In the genomic region with DNA sequence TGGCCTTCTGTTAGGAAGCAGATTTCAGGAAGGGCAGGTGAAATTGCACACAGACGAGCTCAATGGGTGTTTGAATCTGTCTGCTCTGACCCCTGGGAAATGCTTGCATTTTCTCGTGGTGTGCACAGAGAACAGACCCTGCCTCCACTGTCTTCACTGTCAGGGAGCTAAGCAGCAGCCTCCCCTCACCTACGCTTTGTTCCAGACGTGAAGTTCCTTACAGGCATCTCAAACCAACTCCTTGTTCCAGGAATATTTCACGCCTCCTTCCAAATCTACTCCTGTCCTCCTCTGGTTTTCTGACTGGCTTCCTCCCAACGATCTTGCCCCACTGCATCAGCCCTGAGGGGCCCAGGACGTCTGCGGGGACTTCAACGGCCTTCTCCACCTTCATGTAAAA, we compare ENCODE assay signal across 24 cellular contexts. TPM values are rescaled to one million over a fixed set of nuclear protein-coding genes. Genes with fewer than 3 reads are reported as not detected.
DNase-seq lines count a peak whose midpoint lies in the region; ATAC-seq and TF ChIP-seq lines count a peak whose summit lies in the region.
"Had no signal": no experiment of that assay in that cellular context is flagged by ENCODE, and none has a peak within 500 bp of the region (broad histone marks: within the 10 kb centered on the region; RNA-seq: fewer than 3 reads in every experiment).

No MANE protein-coding gene starts in this region.

- H3K9me3 ChIP-seq in osteoblast (ENCODE audit: low read depth, low read length): no peaks in the 10 kb centered on the region
- H3K9me3 ChIP-seq: A549, BE2C had no signal

- no peak for ATAC-seq in WTC11
- no peak for ATAC-seq in GM18873 (IDR thresholded peaks at IDR 0.05; ENCODE audit: low FRiP score, unreplicated experiment)
- ATAC-seq: A549, HCT116 had no signal

- H3K36me3 Mint-ChIP-seq in WTC11: no peaks in the 10 kb centered on the region
- H3K36me3 Mint-ChIP-seq: CD14-positive monocyte; CD8-positive, alpha-beta memory T cell had no signal

- no peak overlapping the region for H3K4me2 ChIP-seq in osteoblast (ENCODE audit: insufficient read depth, low read length)
- H3K4me2 ChIP-seq: A549; BLaER1 treated with 17β-estradiol and CSF1 and Interleukin-3, amounts not matched to agents 10 nM and 100 nM had no signal

- CTCF ChIA-PET in WTC11 (lab: Charles Lee): interaction anchor here (1.2 kb wide), 1 partner anchor 27 kb away, joined by 4 read pairs; no protein-coding TSS in a partner anchor

- no peaks in the 10 kb centered on the region for H3K79me2 ChIP-seq in osteoblast (ENCODE audit: insufficient read depth, low read length)

- H3K4me1 Mint-ChIP-seq in WTC11: peaks cover 36% of the 10 kb centered on the region
- H3K4me1 Mint-ChIP-seq: CD14-positive monocyte; CD8-positive, alpha-beta memory T cell had no signal

- POLR2A ChIA-PET in WTC11 (lab: Charles Lee): no interaction called here

- H3K27ac Mint-ChIP-seq in WTC11: peak overlapping the region; percentile 33; the same call in 1 of the 2 replicates
- H3K27ac Mint-ChIP-seq: CD14-positive monocyte; CD4-positive, alpha-beta T cell; CD8-positive, alpha-beta memory T cell; H9 had no signal

- H3K27me3 Mint-ChIP-seq in WTC11 (ENCODE audit: low read depth): peaks cover 5% of the 10 kb centered on the region

- no peak overlapping the region for H2AFZ ChIP-seq in osteoblast (ENCODE audit: low read length)
- H2AFZ ChIP-seq: GM23248 had no signal

- no peaks in the 10 kb centered on the region for H4K20me1 ChIP-seq in osteoblast (ENCODE audit: insufficient read depth, low read length)
- H4K20me1 ChIP-seq: BLaER1 treated with 17β-estradiol and CSF1 and Interleukin-3, amounts not matched to agents 10 nM and 100 nM had no signal

- no peak overlapping the region for H3K4me3 Mint-ChIP-seq in WTC11
- H3K4me3 Mint-ChIP-seq: CD14-positive monocyte; CD4-positive, alpha-beta T cell; CD8-positive, alpha-beta memory T cell; H9 had no signal

- no peaks in the 10 kb centered on the region for H3K27me3 ChIP-seq in osteoblast (ENCODE audit: insufficient read depth, low read length)
- H3K27me3 ChIP-seq: BE2C; BLaER1 treated with 17β-estradiol and CSF1 and Interleukin-3, amounts not matched to agents 10 nM and 100 nM had no signal

- H3K4me3 ChIP-seq in osteoblast (ENCODE audit: insufficient read depth, low read length): no peak overlapping the region
- H3K4me3 ChIP-seq: A549; BLaER1 treated with 17β-estradiol and CSF1 and Interleukin-3, amounts not matched to agents 10 nM and 100 nM; GM23248 had no signal

- no peaks in the 10 kb centered on the region for H3K36me3 ChIP-seq in osteoblast (ENCODE audit: insufficient read depth, low read length)
- H3K36me3 ChIP-seq: BE2C; BLaER1 treated with 17β-estradiol and CSF1 and Interleukin-3, amounts not matched to agents 10 nM and 100 nM had no signal

- H3K27ac ChIP-seq in osteoblast (ENCODE audit: low read depth, low read length): no peak overlapping the region
- H3K27ac ChIP-seq: A549; BLaER1 treated with 17β-estradiol and CSF1 and Interleukin-3, amounts not matched to agents 10 nM and 100 nM; GM23248 had no signal

- intact Hi-C loops in head of caudate nucleus (cut with DNase I): no loop called here

- H3K9me3 Mint-ChIP-seq in WTC11: no peaks in the 10 kb centered on the region
- H3K9me3 Mint-ChIP-seq: CD4-positive, alpha-beta T cell; CD8-positive, alpha-beta memory T cell; H9 had no signal

- DNase-seq in WTC11 (ENCODE audit: low spot score) (no peak), head of caudate nucleus (peak in 31 of 42 donors; percentile 37 to 90 (median 67)), osteoblast (ENCODE audit: insufficient read length, low spot score, missing footprints) (peak; percentile 48), putamen (ENCODE audit: low spot score) (peak; percentile 81), amniotic stem cell (lab: John Stamatoyannopoulos, UW) (no peak), GM10266 (ENCODE audit: extremely low spot score) (no peak)
- DNase-seq: 8988T; ACHN; AML-193; BE2C; CD4-positive, alpha-beta T cell; CD8-positive, alpha-beta memory T cell; DMS 273 treated with DMSO at 0.1 percent for 48 hours; DMS79; EL; GDM1; GM23248; H9 had no signal

- TF ChIP-seq CTCF in WTC11 (IDR thresholded peaks at IDR 0.05): no peak
- no peak for TF ChIP-seq CTCF in osteoblast (IDR thresholded peaks at IDR 0.05; ENCODE audit: extremely low read depth, low read depth, low read length)
- TF ChIP-seq CTCF in GM10266 (IDR thresholded peaks at IDR 0.05; ENCODE audit: control insufficient read depth, insufficient read depth, low read depth, missing control alignments): no peak

- H3K4me1 ChIP-seq in osteoblast (ENCODE audit: insufficient read depth, low read length): no peaks in the 10 kb centered on the region

TF ChIP-seq in WTC11, 78 proteins besides CTCF, POLR2A, EP300 and RAD21:
- TF ChIP-seq, protein P1, sequence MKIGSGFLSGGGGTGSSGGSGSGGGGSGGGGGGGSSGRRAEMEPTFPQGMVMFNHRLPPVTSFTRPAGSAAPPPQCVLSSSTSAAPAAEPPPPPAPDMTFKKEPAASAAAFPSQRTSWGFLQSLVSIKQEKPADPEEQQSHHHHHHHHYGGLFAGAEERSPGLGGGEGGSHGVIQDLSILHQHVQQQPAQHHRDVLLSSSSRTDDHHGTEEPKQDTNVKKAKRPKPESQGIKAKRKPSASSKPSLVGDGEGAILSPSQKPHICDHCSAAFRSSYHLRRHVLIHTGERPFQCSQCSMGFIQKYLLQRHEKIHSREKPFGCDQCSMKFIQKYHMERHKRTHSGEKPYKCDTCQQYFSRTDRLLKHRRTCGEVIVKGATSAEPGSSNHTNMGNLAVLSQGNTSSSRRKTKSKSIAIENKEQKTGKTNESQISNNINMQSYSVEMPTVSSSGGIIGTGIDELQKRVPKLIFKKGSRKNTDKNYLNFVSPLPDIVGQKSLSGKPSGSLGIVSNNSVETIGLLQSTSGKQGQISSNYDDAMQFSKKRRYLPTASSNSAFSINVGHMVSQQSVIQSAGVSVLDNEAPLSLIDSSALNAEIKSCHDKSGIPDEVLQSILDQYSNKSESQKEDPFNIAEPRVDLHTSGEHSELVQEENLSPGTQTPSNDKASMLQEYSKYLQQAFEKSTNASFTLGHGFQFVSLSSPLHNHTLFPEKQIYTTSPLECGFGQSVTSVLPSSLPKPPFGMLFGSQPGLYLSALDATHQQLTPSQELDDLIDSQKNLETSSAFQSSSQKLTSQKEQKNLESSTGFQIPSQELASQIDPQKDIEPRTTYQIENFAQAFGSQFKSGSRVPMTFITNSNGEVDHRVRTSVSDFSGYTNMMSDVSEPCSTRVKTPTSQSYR (CRISPR knock-in tag; IDR thresholded peaks at IDR 0.05): no peak
- TF ChIP-seq, protein P2, sequence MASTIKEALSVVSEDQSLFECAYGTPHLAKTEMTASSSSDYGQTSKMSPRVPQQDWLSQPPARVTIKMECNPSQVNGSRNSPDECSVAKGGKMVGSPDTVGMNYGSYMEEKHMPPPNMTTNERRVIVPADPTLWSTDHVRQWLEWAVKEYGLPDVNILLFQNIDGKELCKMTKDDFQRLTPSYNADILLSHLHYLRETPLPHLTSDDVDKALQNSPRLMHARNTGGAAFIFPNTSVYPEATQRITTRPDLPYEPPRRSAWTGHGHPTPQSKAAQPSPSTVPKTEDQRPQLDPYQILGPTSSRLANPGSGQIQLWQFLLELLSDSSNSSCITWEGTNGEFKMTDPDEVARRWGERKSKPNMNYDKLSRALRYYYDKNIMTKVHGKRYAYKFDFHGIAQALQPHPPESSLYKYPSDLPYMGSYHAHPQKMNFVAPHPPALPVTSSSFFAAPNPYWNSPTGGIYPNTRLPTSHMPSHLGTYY (CRISPR knock-in tag; IDR thresholded peaks at IDR 0.05): no peak
- TF ChIP-seq SOX15 (CRISPR knock-in tag; IDR thresholded peaks at IDR 0.05) (no peak), JUN (CRISPR knock-in tag; IDR thresholded peaks at IDR 0.05) (no peak), ZNF263 (CRISPR knock-in tag; IDR thresholded peaks at IDR 0.05; ENCODE audit: low read depth) (no peak), ZNF423 (CRISPR knock-in tag; IDR thresholded peaks at IDR 0.05) (no peak), TCF7 (CRISPR knock-in tag; IDR thresholded peaks at IDR 0.05; ENCODE audit: low read depth) (no peak)
- TF ChIP-seq, protein P3, sequence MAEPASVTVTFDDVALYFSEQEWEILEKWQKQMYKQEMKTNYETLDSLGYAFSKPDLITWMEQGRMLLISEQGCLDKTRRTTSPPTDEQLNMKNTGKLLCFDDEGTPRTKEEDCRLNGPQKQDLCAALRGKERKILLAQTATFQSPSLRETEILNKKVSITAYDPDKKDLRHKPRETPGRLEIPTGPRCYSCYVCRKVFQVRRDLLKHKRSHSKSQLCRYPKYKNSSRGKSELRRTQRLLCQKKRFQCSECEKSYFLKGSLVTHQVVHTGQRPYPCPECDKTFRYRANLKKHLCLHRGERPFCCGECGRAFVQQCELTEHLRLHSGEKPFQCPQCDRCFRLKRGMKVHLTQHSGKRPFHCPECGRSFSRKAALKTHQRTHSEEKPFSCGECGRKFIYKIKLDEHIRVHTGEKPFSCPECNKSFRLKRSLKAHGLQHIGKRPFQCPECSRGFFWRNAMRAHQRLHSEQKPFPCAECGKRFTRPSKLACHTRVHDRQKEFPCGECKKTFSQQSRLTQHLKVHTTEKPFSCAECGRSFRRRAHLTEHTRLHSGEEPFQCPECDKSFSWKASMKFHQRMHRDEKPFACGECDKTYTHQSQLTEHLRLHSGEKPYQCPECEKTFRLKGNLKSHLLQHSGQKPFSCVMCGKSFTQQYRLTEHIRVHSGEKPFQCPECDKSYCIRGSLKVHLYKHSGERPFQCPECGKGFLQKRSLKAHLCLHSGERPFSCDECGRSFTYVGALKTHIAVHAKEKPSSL (CRISPR knock-in tag; conservative IDR thresholded peaks at IDR 0.05): no peak
- TF ChIP-seq, protein P4, sequence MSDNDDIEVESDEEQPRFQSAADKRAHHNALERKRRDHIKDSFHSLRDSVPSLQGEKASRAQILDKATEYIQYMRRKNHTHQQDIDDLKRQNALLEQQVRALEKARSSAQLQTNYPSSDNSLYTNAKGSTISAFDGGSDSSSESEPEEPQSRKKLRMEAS (CRISPR knock-in tag; IDR thresholded peaks at IDR 0.05): no peak

RNA-seq across cellular contexts. Expression of a gene that starts 13.7 kb away (rescaled TPM):
- total RNA-seq in WTC11 (2021) (3.4 to 4.9 TPM (median 3.8 TPM) in 3 replicates), osteoblast (not detected in 2 replicates)
- total RNA-seq: CD4-positive, alpha-beta T cell; CD8-positive, alpha-beta memory T cell; GM23248; H4 had no signal

Comparison
In these comparisons a context has a peak if more than half of its experiments do, and no peak if none do; other contexts are left out.
1. DNase-seq: peak in head of caudate nucleus (31 of 42), osteoblast (single experiment) and putamen (single experiment); none in WTC11 (single experiment), amniotic stem cell (single experiment) and GM10266 (single experiment).